ENCODE assay signal across 13 cellular contexts in genomic region chr18:32333781-32334180, GRCh38.
DNase-seq lines count a peak whose midpoint lies in the region; ATAC-seq and TF ChIP-seq lines count a peak whose summit lies in the region.
"Had no signal": no experiment of that assay in that cellular context is flagged by ENCODE, and none has a peak within 500 bp of the region (broad histone marks: within the 10 kb centered on the region; RNA-seq: fewer than 3 reads in every experiment).

No MANE protein-coding gene starts in this region.

- CTCF ChIA-PET in WTC11 (lab: Charles Lee): interaction anchor here (1.5 to 2.3 kb wide), 2 partner anchors 24 to 44 kb away, joined by 3 to 7 read pairs; no protein-coding TSS in a partner anchor
- CTCF ChIA-PET in CD8-positive, alpha-beta T cell (lab: Charles Lee): no interaction called here

- TF ChIP-seq CTCF in WTC11 (IDR thresholded peaks at IDR 0.05) (no peak), upper lobe of right lung (IDR thresholded peaks at IDR 0.05) (no peak)
- no peak for TF ChIP-seq CTCF in CD8-positive, alpha-beta T cell (IDR thresholded peaks at IDR 0.05)

- H3K4me1 Mint-ChIP-seq in WTC11: peaks cover 9% of the 10 kb centered on the region
- H3K4me1 Mint-ChIP-seq in CD8-positive, alpha-beta T cell (ENCODE audit: low read depth): no peaks in the 10 kb centered on the region

- H3K4me3 ChIP-seq in upper lobe of right lung: no peak overlapping the region
- H3K4me3 ChIP-seq in CD8-positive, alpha-beta T cell (ENCODE audit: low read depth, low read length): no peak overlapping the region
- H3K4me3 ChIP-seq: lower lobe of right lung had no signal

- H3K27ac ChIP-seq in upper lobe of right lung: no peak overlapping the region
- no peak overlapping the region for H3K27ac ChIP-seq in CD8-positive, alpha-beta T cell (ENCODE audit: low read depth, low read length)
- H3K27ac ChIP-seq: lower lobe of right lung had no signal

- H3K36me3 ChIP-seq in upper lobe of right lung: no peaks in the 10 kb centered on the region
- no peaks in the 10 kb centered on the region for H3K36me3 ChIP-seq in CD8-positive, alpha-beta T cell (ENCODE audit: insufficient read depth, low read length)
- H3K36me3 ChIP-seq: lower lobe of right lung had no signal

- H3K4me1 ChIP-seq in upper lobe of right lung: no peaks in the 10 kb centered on the region
- no peaks in the 10 kb centered on the region for H3K4me1 ChIP-seq in CD8-positive, alpha-beta T cell (ENCODE audit: insufficient read depth, low read length)
- H3K4me1 ChIP-seq: lower lobe of right lung had no signal

- no peaks in the 10 kb centered on the region for H3K36me3 Mint-ChIP-seq in WTC11
- no peaks in the 10 kb centered on the region for H3K36me3 Mint-ChIP-seq in CD8-positive, alpha-beta T cell

- no peak for DNase-seq in Right ventricle myocardium superior
- no peak for DNase-seq in cardiac septum (ENCODE audit: low spot score)
- no peak for DNase-seq in WTC11 (ENCODE audit: low spot score)
- no peak for DNase-seq in left ventricle myocardium superior
- DNase-seq in upper lobe of right lung: no peak
- DNase-seq in CD8-positive, alpha-beta T cell: no peak
- DNase-seq: activated CD8-positive, alpha-beta memory T cell treated with anti-CD3 and anti-CD28 coated beads, Interleukin-2, amount 50 U/mL, for 4 hours; activated naive CD4-positive, alpha-beta T cell treated with Interleukin-2 at 50 U/mL for 16 hours; lower lobe of right lung; NCI-H2029; RPMI8226 had no signal

- no peak overlapping the region for H3K27ac Mint-ChIP-seq in WTC11
- H3K27ac Mint-ChIP-seq in CD8-positive, alpha-beta T cell: no peak overlapping the region

- ATAC-seq in Right ventricle myocardium superior (ENCODE audit: poor library complexity) (peak; percentile 67), WTC11 (peak; percentile 54), left ventricle myocardium superior (peak; percentile 76), upper lobe of right lung (peak; percentile 45), GM19324 (IDR thresholded peaks at IDR 0.05; ENCODE audit: low FRiP score, unreplicated experiment) (no peak), HG03571 (IDR thresholded peaks at IDR 0.05; ENCODE audit: unreplicated experiment) (no peak)
- no peak for ATAC-seq in CD8-positive, alpha-beta T cell

- H3K27me3 Mint-ChIP-seq in WTC11 (ENCODE audit: low read depth): no peaks in the 10 kb centered on the region
- H3K27me3 Mint-ChIP-seq in CD8-positive, alpha-beta T cell (ENCODE audit: low read depth): peaks cover 4% of the 10 kb centered on the region

- H3K9me3 ChIP-seq in upper lobe of right lung: no peaks in the 10 kb centered on the region
- H3K9me3 ChIP-seq in CD8-positive, alpha-beta T cell (ENCODE audit: low read length): no peaks in the 10 kb centered on the region
- H3K9me3 ChIP-seq: lower lobe of right lung had no signal

- intact Hi-C loops in Right ventricle myocardium superior (cut with DNase I) (no loop called here), cardiac septum (cut with DNase I) (no loop called here), left ventricle myocardium superior (cut with micrococcal nuclease) (no loop called here), upper lobe of right lung (cut with DNase I) (no loop called here)
- intact Hi-C loops in CD8-positive, alpha-beta T cell (cut with DNase I, micrococcal nuclease): loop anchor here in 1 of 2 experiments (10.0 kb wide), 1 partner anchor 179 kb away; no protein-coding TSS in a partner anchor

- 0 out of 2 replicates have a peak, but pooled peaks cover under 1% of the 10 kb centered on the region for H3K9me3 Mint-ChIP-seq in WTC11
- no peaks in the 10 kb centered on the region for H3K9me3 Mint-ChIP-seq in CD8-positive, alpha-beta T cell

- POLR2A ChIA-PET in WTC11 (lab: Charles Lee): no interaction called here
- POLR2A ChIA-PET in CD8-positive, alpha-beta T cell (lab: Charles Lee): no interaction called here

- no peak overlapping the region for H3K4me3 Mint-ChIP-seq in WTC11
- H3K4me3 Mint-ChIP-seq in CD8-positive, alpha-beta T cell: no peak overlapping the region

- no peaks in the 10 kb centered on the region for H3K27me3 ChIP-seq in upper lobe of right lung
- no peaks in the 10 kb centered on the region for H3K27me3 ChIP-seq in CD8-positive, alpha-beta T cell (ENCODE audit: insufficient read depth, low read length)

TF ChIP-seq in WTC11, 78 proteins besides CTCF, POLR2A, EP300 and RAD21 (continues in another document):
- TF ChIP-seq ZNF138 (CRISPR knock-in tag; conservative IDR thresholded peaks at IDR 0.05) (no peak), ATF3 (CRISPR knock-in tag; conservative IDR thresholded peaks at IDR 0.05) (no peak), FOXP4 (CRISPR knock-in tag; IDR thresholded peaks at IDR 0.05) (no peak), ERG (CRISPR knock-in tag; IDR thresholded peaks at IDR 0.05) (no peak), TEAD1 (CRISPR knock-in tag; IDR thresholded peaks at IDR 0.05) (no peak), ATF1 (CRISPR knock-in tag; IDR thresholded peaks at IDR 0.05) (no peak), ZNF219 (CRISPR knock-in tag; IDR thresholded peaks at IDR 0.05; ENCODE audit: borderline replicate concordance) (no peak), JAZF1 (CRISPR knock-in tag; IDR thresholded peaks at IDR 0.05) (no peak), E2F4 (CRISPR knock-in tag; IDR thresholded peaks at IDR 0.05; ENCODE audit: borderline replicate concordance, low read depth) (no peak), NFE2L1 (CRISPR knock-in tag; IDR thresholded peaks at IDR 0.05) (no peak), ATF6 (CRISPR knock-in tag; IDR thresholded peaks at IDR 0.05) (no peak), SMAD3 (CRISPR knock-in tag; IDR thresholded peaks at IDR 0.05; ENCODE audit: borderline replicate concordance) (no peak), ZSCAN18 (CRISPR knock-in tag; IDR thresholded peaks at IDR 0.05) (no peak)

Comparison
In these comparisons a context has a peak if more than half of its experiments do, and no peak if none do; other contexts are left out.
1. ATAC-seq: peak in Right ventricle myocardium superior (single experiment), WTC11 (single experiment), left ventricle myocardium superior (single experiment) and upper lobe of right lung (single experiment); none in GM19324 (single experiment), HG03571 (single experiment) and CD8-positive, alpha-beta T cell (single experiment).